22 cellular contexts compared by ENCODE assay signal in genomic region chr15:42060477-42060763, GRCh38. TPM values are rescaled to one million over a fixed set of nuclear protein-coding genes. Genes with fewer than 3 reads are reported as not detected.
"Had no signal": no experiment of that assay in that cellular context is flagged by ENCODE, and none has a peak within 500 bp of the region (broad histone marks: within the 10 kb centered on the region; RNA-seq: fewer than 3 reads in every experiment).

No MANE protein-coding gene starts in this region.

- H3K36me3 ChIP-seq: ascending aorta, breast epithelium, SJCRH30 had no signal

- H3K4me1 ChIP-seq: ascending aorta, breast epithelium had no signal

- H3K9ac ChIP-seq: KMS-11 had no signal

- H3K4me3 Mint-ChIP-seq: activated B cell treated with CpG ODN at 0.5 μM for 24 hours; activated CD4-positive, alpha-beta memory T cell treated with anti-CD3 and anti-CD28 coated beads for 36 hours; activated naive CD8-positive, alpha-beta T cell treated with anti-CD3 and anti-CD28 coated beads, Interleukin-2, amount 10 ng/mL, durations not matched to agents 7 days and 5 days; activated T-cell treated with anti-CD3 and anti-CD28 coated beads, Interleukin-2, amount 50 U/mL, for 72 hours; activated T-helper 17 cell treated with anti-CD3 and anti-CD28 coated beads, Interleukin-2, amount 50 U/mL, for 72 hours; T-helper 1 cell treated with Interleukin-12 subunit alpha and Interleukin-12 subunit beta and Interleukin-4 antibody, amounts not matched to agents 30 μg/mL and 1 μg/mL, for 36 hours; T-helper 2 cell treated with Interferon-gamma antibody and Interleukin-4, amounts not matched to agents 5 μg/mL and 100 μg/mL, for 36 hours had no signal

- H3K4me3 ChIP-seq: ascending aorta, breast epithelium, SJCRH30, SK-N-MC had no signal

- H3K36me3 Mint-ChIP-seq: activated CD4-positive, alpha-beta memory T cell treated with anti-CD3 and anti-CD28 coated beads for 36 hours; activated naive CD8-positive, alpha-beta T cell treated with anti-CD3 and anti-CD28 coated beads, Interleukin-2, amount 10 ng/mL, durations not matched to agents 7 days and 5 days had no signal

- H3K9me3 ChIP-seq: ascending aorta, breast epithelium, SJCRH30 had no signal

- DNase-seq: activated B cell treated with CpG ODN at 0.5 μM for 24 hours; activated CD4-positive, CD25-positive, alpha-beta regulatory T cell treated with anti-CD3 and anti-CD28 coated beads, Interleukin-2, amount 50 U/mL, for 72 hours; activated naive CD8-positive, alpha-beta T cell treated with anti-CD3 and anti-CD28 coated beads, Interleukin-2, amount 10 ng/mL, durations not matched to agents 7 days and 5 days; cerebellar nuclear complex; SJCRH30 had no signal

- H3K27me3 ChIP-seq: ascending aorta, breast epithelium, SJCRH30 had no signal

- H3K27ac ChIP-seq: ascending aorta, breast epithelium, KMS-11, SJCRH30, SK-N-MC, VCaP had no signal

- H3K27ac Mint-ChIP-seq: activated B cell treated with CpG ODN at 0.5 μM for 24 hours; activated CD4-positive, alpha-beta memory T cell treated with anti-CD3 and anti-CD28 coated beads for 36 hours; activated naive CD8-positive, alpha-beta T cell treated with anti-CD3 and anti-CD28 coated beads, Interleukin-2, amount 10 ng/mL, durations not matched to agents 7 days and 5 days; activated T-cell treated with anti-CD3 and anti-CD28 coated beads, Interleukin-2, amount 50 U/mL, for 72 hours; activated T-helper 17 cell treated with anti-CD3 and anti-CD28 coated beads, Interleukin-2, amount 50 U/mL, for 72 hours; T-helper 1 cell treated with Interleukin-12 subunit alpha and Interleukin-12 subunit beta and Interleukin-4 antibody, amounts not matched to agents 30 μg/mL and 1 μg/mL, for 36 hours had no signal

- H3K9me3 Mint-ChIP-seq: activated B cell treated with CpG ODN at 0.5 μM for 24 hours; activated CD4-positive, alpha-beta memory T cell treated with anti-CD3 and anti-CD28 coated beads for 36 hours; activated naive CD8-positive, alpha-beta T cell treated with anti-CD3 and anti-CD28 coated beads, Interleukin-2, amount 10 ng/mL, durations not matched to agents 7 days and 5 days; activated T-cell treated with anti-CD3 and anti-CD28 coated beads, Interleukin-2, amount 50 U/mL, for 72 hours; activated T-helper 17 cell treated with anti-CD3 and anti-CD28 coated beads, Interleukin-2, amount 50 U/mL, for 72 hours; T-helper 1 cell treated with Interleukin-12 subunit alpha and Interleukin-12 subunit beta and Interleukin-4 antibody, amounts not matched to agents 30 μg/mL and 1 μg/mL, for 36 hours; T-helper 2 cell treated with Interferon-gamma antibody and Interleukin-4, amounts not matched to agents 5 μg/mL and 100 μg/mL, for 36 hours had no signal

- FAIRE-seq: TTC549 had no signal

- ATAC-seq: activated T-cell treated with anti-CD3 and anti-CD28 coated beads, Interleukin-2, amount 50 U/mL, for 72 hours; activated T-helper 17 cell treated with anti-CD3 and anti-CD28 coated beads, Interleukin-2, amount 50 U/mL, for 72 hours; Panc1 had no signal

- H3K4me2 ChIP-seq: KMS-11 had no signal

RNA-seq across cellular contexts. Expression of gene PLA2G4D, which starts 33.9 kb away (rescaled TPM):
- total RNA-seq: activated B cell treated with CpG ODN at 0.5 μM for 24 hours; activated CD4-positive, alpha-beta memory T cell treated with anti-CD3 and anti-CD28 coated beads for 36 hours; activated naive CD8-positive, alpha-beta T cell treated with anti-CD3 and anti-CD28 coated beads, Interleukin-2, amount 10 ng/mL, durations not matched to agents 7 days and 5 days; activated T-cell treated with anti-CD3 and anti-CD28 coated beads, Interleukin-2, amount 50 U/mL, for 72 hours; ascending aorta; breast epithelium; cardiac septum; LHCN-M2; RPMI7951; SJCRH30 had no signal

RNA-seq across cellular contexts. Expression of gene PLA2G4E, which starts 39.6 kb away (rescaled TPM):
- total RNA-seq: activated B cell treated with CpG ODN at 0.5 μM for 24 hours; activated CD4-positive, alpha-beta memory T cell treated with anti-CD3 and anti-CD28 coated beads for 36 hours; activated naive CD8-positive, alpha-beta T cell treated with anti-CD3 and anti-CD28 coated beads, Interleukin-2, amount 10 ng/mL, durations not matched to agents 7 days and 5 days; activated T-cell treated with anti-CD3 and anti-CD28 coated beads, Interleukin-2, amount 50 U/mL, for 72 hours; ascending aorta; breast epithelium; LHCN-M2; M059J; RPMI7951; SJCRH30 had no signal
- polyA plus RNA-seq: adipose tissue had no signal
